Comparison of ENCODE assay signal across 11 cellular contexts in genomic region chr5:56837956-56838355, GRCh38. TPM values are rescaled to one million over a fixed set of nuclear protein-coding genes. Genes with fewer than 3 reads are reported as not detected.
DNase-seq lines count a peak whose midpoint lies in the region; ATAC-seq and TF ChIP-seq lines count a peak whose summit lies in the region.
"Had no signal": no experiment of that assay in that cellular context is flagged by ENCODE, and none has a peak within 500 bp of the region (broad histone marks: within the 10 kb centered on the region; RNA-seq: fewer than 3 reads in every experiment).

No MANE protein-coding gene starts in this region.

- no peaks in the 10 kb centered on the region for H3K36me3 Mint-ChIP-seq in activated T-cell treated with anti-CD3 and anti-CD28 coated beads, Interleukin-2, amount 50 U/mL, for 4 hours (ENCODE audit: insufficient read depth)
- peaks cover 5% of the 10 kb centered on the region for H3K36me3 Mint-ChIP-seq in stimulated activated memory B cell treated with anti-CD40 and anti-IgM and Interleukin-4, amounts not matched to agents 10 μg/mL and 1 μg/mL and 100 μg/mL, for 72 hours

- H3K9ac ChIP-seq in OCI-LY3 (ENCODE audit: low read length): no peak overlapping the region

- H3K4me3 ChIP-seq in OCI-LY3 (ENCODE audit: low read length) (peak overlapping the region; percentile 25), hepatocyte (no peak overlapping the region)
- H3K4me3 ChIP-seq: skin epidermis had no signal

- peak; percentile 37 to 45 for ATAC-seq in activated T-cell treated with anti-CD3 and anti-CD28 coated beads, Interleukin-2, amount 50 U/mL, for 4 hours
- no peak for ATAC-seq in stimulated activated memory B cell treated with anti-CD40 and anti-IgM and Interleukin-4, amounts not matched to agents 10 μg/mL and 1 μg/mL and 100 μg/mL, for 72 hours
- ATAC-seq in GM18519 (IDR thresholded peaks at IDR 0.05; ENCODE audit: low FRiP score, unreplicated experiment): no peak

- DNase-seq in activated T-cell treated with anti-CD3 and anti-CD28 coated beads, Interleukin-2, amount 50 U/mL, for 4 hours: no peak
- DNase-seq in activated T-cell treated with anti-CD3 and anti-CD28 coated beads, Interleukin-2, amount 50 U/mL, for 1 hour: no peak
- DNase-seq in hepatocyte (ENCODE audit: low spot score) (no peak), mucosa of gallbladder (ENCODE audit: low spot score) (no peak), G401 (ENCODE audit: low spot score) (no peak)
- DNase-seq: activated CD4-positive, alpha-beta T cell treated with anti-CD3 and anti-CD28 coated beads for 48 hours; DND-41 had no signal

- 65% methylated on average over 1 of the region's 1 CpG for WGBS in hepatocyte (ENCODE audit: low lambda C conversion rate, missing lambda C conversion rate)

- H3K9me3 ChIP-seq in OCI-LY3 (ENCODE audit: insufficient read depth, low read length) (no peaks in the 10 kb centered on the region), hepatocyte (ENCODE audit: low read depth) (no peaks in the 10 kb centered on the region)

- no peak overlapping the region for H2AFZ ChIP-seq in OCI-LY3 (ENCODE audit: low read depth, low read length)
- no peak overlapping the region for H2AFZ ChIP-seq in hepatocyte

- in situ Hi-C loops in G401 (cut with HindIII; ENCODE audit: low sequenced_read_pairs): no loop called here

- H3K4me1 ChIP-seq in OCI-LY3 (ENCODE audit: low read length) (peaks cover 59% of the 10 kb centered on the region), hepatocyte (ENCODE audit: insufficient read depth) (peaks cover 21% of the 10 kb centered on the region)

- H3K4me1 Mint-ChIP-seq in activated T-cell treated with anti-CD3 and anti-CD28 coated beads, Interleukin-2, amount 50 U/mL, for 4 hours (ENCODE audit: low read depth): peaks cover 89% of the 10 kb centered on the region
- H3K4me1 Mint-ChIP-seq in stimulated activated memory B cell treated with anti-CD40 and anti-IgM and Interleukin-4, amounts not matched to agents 10 μg/mL and 1 μg/mL and 100 μg/mL, for 72 hours: peaks cover 91% of the 10 kb centered on the region

- H3K4me3 Mint-ChIP-seq in activated T-cell treated with anti-CD3 and anti-CD28 coated beads, Interleukin-2, amount 50 U/mL, for 4 hours: peak overlapping the region; percentile 62
- H3K4me3 Mint-ChIP-seq in stimulated activated memory B cell treated with anti-CD40 and anti-IgM and Interleukin-4, amounts not matched to agents 10 μg/mL and 1 μg/mL and 100 μg/mL, for 72 hours: no peak overlapping the region

- H3K79me2 ChIP-seq in OCI-LY3 (ENCODE audit: low read length) (peaks cover 100% of the 10 kb centered on the region), hepatocyte (peaks cover 98% of the 10 kb centered on the region)

- H4K20me1 ChIP-seq in OCI-LY3 (ENCODE audit: insufficient read depth, low read length) (peaks cover 96% of the 10 kb centered on the region), hepatocyte (ENCODE audit: insufficient read depth, poor library complexity, severe bottlenecking) (peaks cover 52% of the 10 kb centered on the region)

- no peaks in the 10 kb centered on the region for H3K9me2 ChIP-seq in hepatocyte (replicated peaks; ENCODE audit: insufficient read depth)

- H3K27ac ChIP-seq in OCI-LY3 (ENCODE audit: low read length) (peak overlapping the region; percentile 49), hepatocyte (peak overlapping the region; percentile 14)

- no peaks in the 10 kb centered on the region for H3K27me3 Mint-ChIP-seq in activated T-cell treated with anti-CD3 and anti-CD28 coated beads, Interleukin-2, amount 50 U/mL, for 4 hours (ENCODE audit: low read depth)
- no peaks in the 10 kb centered on the region for H3K27me3 Mint-ChIP-seq in stimulated activated memory B cell treated with anti-CD40 and anti-IgM and Interleukin-4, amounts not matched to agents 10 μg/mL and 1 μg/mL and 100 μg/mL, for 72 hours

- peak overlapping the region; percentile 89 for H3K27ac Mint-ChIP-seq in stimulated activated memory B cell treated with anti-CD40 and anti-IgM and Interleukin-4, amounts not matched to agents 10 μg/mL and 1 μg/mL and 100 μg/mL, for 72 hours

- TF ChIP-seq CTCF in OCI-LY3 (IDR thresholded peaks at IDR 0.05; ENCODE audit: low read depth, low read length) (no peak), hepatocyte (IDR thresholded peaks at IDR 0.05; ENCODE audit: poor library complexity) (no peak)

- H3K9me3 Mint-ChIP-seq in activated T-cell treated with anti-CD3 and anti-CD28 coated beads, Interleukin-2, amount 50 U/mL, for 4 hours: no peaks in the 10 kb centered on the region
- H3K9me3 Mint-ChIP-seq in stimulated activated memory B cell treated with anti-CD40 and anti-IgM and Interleukin-4, amounts not matched to agents 10 μg/mL and 1 μg/mL and 100 μg/mL, for 72 hours: peaks cover 2% of the 10 kb centered on the region

- peak overlapping the region; percentile 66 for H3K4me2 ChIP-seq in OCI-LY3 (ENCODE audit: low read length)
- H3K4me2 ChIP-seq in hepatocyte: peak overlapping the region; percentile 67

- H3K36me3 ChIP-seq in OCI-LY3 (replicated peaks; ENCODE audit: low read depth, low read length): no peaks in the 10 kb centered on the region
- no peaks in the 10 kb centered on the region for H3K36me3 ChIP-seq in hepatocyte (replicated peaks; ENCODE audit: insufficient read depth, low read depth)

- no peaks in the 10 kb centered on the region for H3K27me3 ChIP-seq in OCI-LY3 (ENCODE audit: low read depth, low read length)
- no peaks in the 10 kb centered on the region for H3K27me3 ChIP-seq in hepatocyte

RNA-seq across cellular contexts. Expression of gene MAP3K1, which starts 22.6 kb away (rescaled TPM):
- 10 to 100 TPM; 18.2 to 19.1 (median 18.6) TPM for total RNA-seq in activated T-cell treated with anti-CD3 and anti-CD28 coated beads, Interleukin-2, amount 50 U/mL, for 4 hours
- total RNA-seq in hepatocyte (36.0 and 38.2 TPM in 2 replicates), mucosa of gallbladder (22.5 TPM)
- polyA plus RNA-seq in hepatocyte: 11.2 and 12.0 TPM in 2 replicates
- total RNA-seq in G401 (2014; rRNA removed; shearing (Covaris generic)): 2.8 and 6.8 TPM in 2 replicates

Comparison
In these comparisons a context has a peak if more than half of its experiments do, and no peak if none do; other contexts are left out.
1. ATAC-seq: peak in activated T-cell treated with anti-CD3 and anti-CD28 coated beads, Interleukin-2, amount 50 U/mL, for 4 hours (2 of 2); none in stimulated activated memory B cell treated with anti-CD40 and anti-IgM and Interleukin-4, amounts not matched to agents 10 μg/mL and 1 μg/mL and 100 μg/mL, for 72 hours (single experiment) and GM18519 (single experiment).